In the genomic region with DNA sequence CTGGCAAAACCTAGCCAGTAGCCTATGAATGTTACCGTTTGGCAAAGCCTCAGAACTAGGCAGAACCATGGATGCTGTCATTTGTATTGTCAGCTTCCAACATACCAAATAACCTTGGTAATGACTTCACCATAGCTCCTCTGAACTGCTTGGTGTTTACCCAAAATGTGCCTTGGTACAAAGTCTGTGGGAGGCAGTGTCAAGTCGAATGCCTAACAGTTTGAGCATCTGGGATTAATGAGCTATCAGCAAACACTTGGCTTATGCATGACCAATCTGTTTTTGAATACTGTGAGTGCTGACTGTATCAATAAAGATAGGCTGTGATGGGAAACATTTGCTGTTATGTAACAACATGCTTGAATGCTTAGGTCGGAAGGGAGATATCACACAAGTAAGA, we compare ENCODE assay signal across 23 cellular contexts.
"Had no signal": no experiment of that assay in that cellular context is flagged by ENCODE, and none has a peak within 500 bp of the region (broad histone marks: within the 10 kb centered on the region; RNA-seq: fewer than 3 reads in every experiment).

No MANE protein-coding gene starts in this region.

- H3K27ac ChIP-seq: epithelial cell of prostate, esophagus squamous epithelium, pancreas, psoas muscle, sigmoid colon, suprapubic skin, tibial artery, WERI-Rb-1 had no signal

- H3K9me3 Mint-ChIP-seq: mesothelial cell of epicardium had no signal

- H3K9me3 ChIP-seq: esophagus squamous epithelium, pancreas, psoas muscle, sigmoid colon, suprapubic skin, tibial artery had no signal

- H3K4me1 ChIP-seq: esophagus squamous epithelium, pancreas, psoas muscle, sigmoid colon, suprapubic skin, tibial artery had no signal

- ATAC-seq: activated CD4-positive, CD25-positive, alpha-beta regulatory T cell treated with anti-CD3 and anti-CD28 coated beads, Interleukin-2, amount 50 U/mL, for 24 hours; psoas muscle had no signal

- DNase-seq: activated CD4-positive, alpha-beta T cell treated with anti-CD3 and anti-CD28 coated beads for 48 hours; activated CD4-positive, alpha-beta T cell treated with anti-CD3 and anti-CD28 coated beads, Interleukin-2, amount 50 U/mL, for 48 hours; activated CD8-positive, alpha-beta memory T cell treated with anti-CD3 and anti-CD28 coated beads for 24 hours; activated gamma-delta T cell treated with Interleukin-2 at 50 U/mL for 16 hours; activated naive CD4-positive, alpha-beta T cell treated with anti-CD3 and anti-CD28 coated beads, Interleukin-2, amount 50 U/mL, for 16 hours; amygdala; dermis blood vessel endothelial cell; effector CD4-positive, alpha-beta T cell; esophagus squamous epithelium; head of caudate nucleus; naive B cell; pancreas; psoas muscle; sigmoid colon; stimulated activated CD4-positive, alpha-beta T cell treated with anti-CD3 and anti-CD28 coated beads, Interleukin-15, amount 100 ng/mL, for 24 hours; stimulated activated CD4-positive, alpha-beta T cell treated with anti-CD3 and anti-CD28 coated beads, Interleukin-2, amount 100 ng/mL, for 24 hours; stimulated activated naive CD4-positive, alpha-beta T cell; tibial artery; WERI-Rb-1 had no signal

- H3K4me3 ChIP-seq: esophagus squamous epithelium, pancreas, psoas muscle, sigmoid colon, suprapubic skin, tibial artery had no signal

- H3K4me1 Mint-ChIP-seq: mesothelial cell of epicardium, naive B cell had no signal

- H3K36me3 Mint-ChIP-seq: mesothelial cell of epicardium had no signal

- H3K36me3 ChIP-seq: esophagus squamous epithelium, pancreas, sigmoid colon, suprapubic skin, tibial artery, WERI-Rb-1 had no signal

- H3K4me3 Mint-ChIP-seq: mesothelial cell of epicardium, naive B cell had no signal

- H3K27ac Mint-ChIP-seq: mesothelial cell of epicardium, naive B cell had no signal

- H3K27me3 ChIP-seq: esophagus squamous epithelium, pancreas, sigmoid colon, suprapubic skin, tibial artery had no signal
